In genomic region chr1:61056674-61057439, GRCh38 we compare ENCODE assay signal across 8 cellular contexts. TPM values are rescaled to one million over a fixed set of nuclear protein-coding genes. Genes with fewer than 3 reads are reported as not detected.
A peak's percentile ranks its signal among the peaks of the same experiment; 100 is the strongest.
DNase-seq lines count a peak whose midpoint lies in the region; ATAC-seq and TF ChIP-seq lines count a peak whose summit lies in the region.

No MANE protein-coding gene starts in this region.

- H3K4me2 ChIP-seq in GM23248 (ENCODE audit: unreplicated experiment) (peak overlapping the region; percentile 96), fibroblast of lung (ENCODE audit: extremely low read depth, insufficient read depth, low read length) (peak overlapping the region; percentile 82)

- H3K27ac ChIP-seq in GM23248 = no peak overlapping the region
- H3K27ac ChIP-seq in fibroblast of lung (ENCODE audit: insufficient read depth, low read length) = no peak overlapping the region
- H3K27ac ChIP-seq in urinary bladder (ENCODE audit: low read depth) = peak overlapping the region; percentile 70

- H3K27me3 Mint-ChIP-seq in activated T-cell treated with anti-CD3 and anti-CD28 coated beads, Interleukin-2, amount 50 U/mL, for 4 hours (ENCODE audit: low read depth) = peaks cover 54% of the 10 kb centered on the region
- peaks cover 55 to 78% (median 57%) of the 10 kb centered on the region in 3 donors for H3K27me3 Mint-ChIP-seq in naive B cell

- WGBS in GM23248 (ENCODE audit: low coverage in 1 of 2, low lambda C conversion rate in 2 of 2, missing lambda C conversion rate in 2 of 2), 2 experiments = 1 to 2% methylated on average over 49 of the region's 49 CpGs
- 1% methylated on average over 49 of the region's 49 CpGs for WGBS in urinary bladder

- H3K4me1 Mint-ChIP-seq in activated T-cell treated with anti-CD3 and anti-CD28 coated beads, Interleukin-2, amount 50 U/mL, for 4 hours (ENCODE audit: low read depth) = peaks cover 34% of the 10 kb centered on the region
- peaks cover 8 to 38% (median 32%) of the 10 kb centered on the region in 3 donors for H3K4me1 Mint-ChIP-seq in naive B cell

- no peaks in the 10 kb centered on the region for H3K9me2 ChIP-seq in GM23248 (ENCODE audit: insufficient read depth)

- H3K36me3 ChIP-seq in GM23248 (ENCODE audit: low read depth) (no peaks in the 10 kb centered on the region), fibroblast of lung (ENCODE audit: control insufficient read depth, insufficient read depth, low read length) (no peaks in the 10 kb centered on the region), urinary bladder (ENCODE audit: insufficient read depth) (no peaks in the 10 kb centered on the region)

- no peaks in the 10 kb centered on the region for H3K9me3 Mint-ChIP-seq in activated T-cell treated with anti-CD3 and anti-CD28 coated beads, Interleukin-2, amount 50 U/mL, for 4 hours
- H3K9me3 Mint-ChIP-seq in naive B cell = peaks cover 0 to 3% (median 0%) of the 10 kb centered on the region in 7 donors

- H3K4me3 Mint-ChIP-seq in activated T-cell treated with anti-CD3 and anti-CD28 coated beads, Interleukin-2, amount 50 U/mL, for 4 hours = peak overlapping the region; percentile 85
- H3K4me3 Mint-ChIP-seq in naive B cell = peak overlapping the region; percentile 70 to 89 (median 87)

- peak overlapping the region; percentile 95 for H2AFZ ChIP-seq in GM23248
- H2AFZ ChIP-seq in fibroblast of lung (ENCODE audit: low read length) = peak overlapping the region; percentile 88

- H3K36me3 Mint-ChIP-seq in activated T-cell treated with anti-CD3 and anti-CD28 coated beads, Interleukin-2, amount 50 U/mL, for 4 hours (ENCODE audit: insufficient read depth) = no peaks in the 10 kb centered on the region
- H3K36me3 Mint-ChIP-seq in naive B cell = peaks cover 0 to 4% of the 10 kb centered on the region in 2 donors

- no peaks in the 10 kb centered on the region for H3K4me1 ChIP-seq in GM23248 (ENCODE audit: insufficient read depth)
- peaks cover 3% of the 10 kb centered on the region for H3K4me1 ChIP-seq in fibroblast of lung (ENCODE audit: control insufficient read depth, extremely low read depth, insufficient read depth, low read length)
- H3K4me1 ChIP-seq in urinary bladder (ENCODE audit: insufficient read depth) = no peaks in the 10 kb centered on the region

- ATAC-seq in activated T-cell treated with anti-CD3 and anti-CD28 coated beads, Interleukin-2, amount 50 U/mL, for 4 hours = peak; percentile 53 to 67
- ATAC-seq in naive B cell (ENCODE audit: low read depth in 2 of 2) (peak; percentile 51 to 59), HG02938 (IDR thresholded peaks at IDR 0.05; ENCODE audit: unreplicated experiment) (no peak)

- H3K27me3 ChIP-seq in GM23248 (replicated peaks; ENCODE audit: insufficient read depth) = peaks cover 28% of the 10 kb centered on the region
- H3K27me3 ChIP-seq in fibroblast of lung (ENCODE audit: control insufficient read depth, insufficient read depth, low read length) = peaks cover 7% of the 10 kb centered on the region

- H3F3A ChIP-seq in GM23248 (ENCODE audit: insufficient read depth) = no peaks in the 10 kb centered on the region

- H3K79me2 ChIP-seq in GM23248 (ENCODE audit: insufficient read depth) (no peaks in the 10 kb centered on the region), fibroblast of lung (ENCODE audit: control insufficient read depth, insufficient read depth, low read length) (no peaks in the 10 kb centered on the region)

- DNase-seq in GM23248 = peak; percentile 72
- DNase-seq in NCI-H446 treated with DMSO at 0.1 percent for 48 hours (lab: John Stamatoyannopoulos, UW) = peak; percentile 45
- DNase-seq in activated T-cell treated with anti-CD3 and anti-CD28 coated beads, Interleukin-2, amount 50 U/mL, for 4 hours = peak; percentile 36
- peak; percentile 36 to 63 for DNase-seq in fibroblast of lung (ENCODE audit: low read depth in 2 of 2)
- DNase-seq in naive B cell = no peak
- DNase-seq in GDM1 (lab: John Stamatoyannopoulos, UW) = no peak

- no peaks in the 10 kb centered on the region for H4K20me1 ChIP-seq in GM23248 (ENCODE audit: insufficient read depth)
- H4K20me1 ChIP-seq in fibroblast of lung (ENCODE audit: control insufficient read depth, extremely low read depth, insufficient read depth, low read length) = no peaks in the 10 kb centered on the region

- TF ChIP-seq CTCF in fibroblast of lung (conservative IDR thresholded peaks at IDR 0.05 in 1 of 2, IDR thresholded peaks at IDR 0.05 in 1 of 2; ENCODE audit: low read depth in 1 of 2, low read length in 2 of 2) = no peak

- in situ Hi-C loops in GM23248 (cut with MboI) = loop anchor here (25.0 kb wide), 1 partner anchor 280 kb away; no protein-coding TSS in a partner anchor

- H3K9ac ChIP-seq in GM23248 = peak overlapping the region; percentile 79
- H3K9ac ChIP-seq in fibroblast of lung (ENCODE audit: insufficient read depth, low read length) = peak overlapping the region; percentile 54

- H3K27ac Mint-ChIP-seq in naive B cell = peak overlapping the region in 2 of 6 donors; percentile 4 to 84

- H3K4me3 ChIP-seq in GM23248 = peak overlapping the region; percentile 94
- H3K4me3 ChIP-seq in fibroblast of lung (replicated peaks in 1 of 4; ENCODE audit: control extremely low read depth in 1 of 4, insufficient read depth in 1 of 4, low read depth in 3 of 4, low read length in 4 of 4) = peak overlapping the region; percentile 64 to 82 (median 72)
- peak overlapping the region; percentile 59 for H3K4me3 ChIP-seq in urinary bladder (ENCODE audit: low read depth, low read length)

- H3K9me3 ChIP-seq in GM23248 (ENCODE audit: low read depth) (no peaks in the 10 kb centered on the region), fibroblast of lung (ENCODE audit: control insufficient read depth, insufficient read depth, low read depth, low read length) (no peaks in the 10 kb centered on the region)

RNA-seq across cellular contexts. Expression of gene NFIA, which starts 25.5 kb away (rescaled TPM):
- total RNA-seq in GM23248 (2014; rRNA removed; shearing (Covaris generic)) = 3.4 and 4.0 TPM in 2 replicates
- polyA plus RNA-seq in GM23248 (2016; fragmentation: Nextera tagmentation; extraction: Ambion mirVana) (7.7 and 8.8 TPM in 2 replicates), fibroblast of lung (10.9 and 11.0 TPM in 2 replicates), naive B cell (ENCODE audit: low read depth in 6 of 6) (1 to 10 TPM in 4 of 6 donors, under 1 TPM in 2; 0.77 to 5.7 (median 1.4) TPM), urinary bladder (18.1 TPM)
- 1 to 10 TPM; 2.7 to 6.9 (median 5.8) TPM for total RNA-seq in activated T-cell treated with anti-CD3 and anti-CD28 coated beads, Interleukin-2, amount 50 U/mL, for 4 hours
- total RNA-seq in fibroblast of lung (5.4 TPM in 2 replicates), urinary bladder (105 TPM)
- polyA plus RNA-seq in fibroblast of lung (2012) = 3.9 and 5.6 TPM in 2 replicates
- 22.5 and 43.5 TPM in 2 replicates for polyA minus RNA-seq in fibroblast of lung (ENCODE audit: low replicate concordance)

Comparison
In these comparisons a context has a peak if more than half of its experiments do, and no peak if none do; other contexts are left out.
1. DNase-seq: peak in GM23248 (single experiment), NCI-H446 treated with DMSO at 0.1 percent for 48 hours (single experiment), activated T-cell treated with anti-CD3 and anti-CD28 coated beads, Interleukin-2, amount 50 U/mL, for 4 hours (single experiment) and fibroblast of lung (2 of 2); none in naive B cell (single experiment) and GDM1 (single experiment).
2. RNA of gene NFIA, which starts 25.5 kb away (total RNA-seq): 105 TPM in urinary bladder (single experiment); 2.7 to 6.9 TPM in activated T-cell treated with anti-CD3 and anti-CD28 coated beads, Interleukin-2, amount 50 U/mL, for 4 hours, 5.4 TPM in fibroblast of lung and 3.4 to 4.0 TPM in GM23248; every median in the first group is over 10 times any median in the second.
3. Peak in every context shown above with its lines, with median percentiles within 50 percentile points of each other: H3K4me3 ChIP-seq.